In the genomic region with DNA sequence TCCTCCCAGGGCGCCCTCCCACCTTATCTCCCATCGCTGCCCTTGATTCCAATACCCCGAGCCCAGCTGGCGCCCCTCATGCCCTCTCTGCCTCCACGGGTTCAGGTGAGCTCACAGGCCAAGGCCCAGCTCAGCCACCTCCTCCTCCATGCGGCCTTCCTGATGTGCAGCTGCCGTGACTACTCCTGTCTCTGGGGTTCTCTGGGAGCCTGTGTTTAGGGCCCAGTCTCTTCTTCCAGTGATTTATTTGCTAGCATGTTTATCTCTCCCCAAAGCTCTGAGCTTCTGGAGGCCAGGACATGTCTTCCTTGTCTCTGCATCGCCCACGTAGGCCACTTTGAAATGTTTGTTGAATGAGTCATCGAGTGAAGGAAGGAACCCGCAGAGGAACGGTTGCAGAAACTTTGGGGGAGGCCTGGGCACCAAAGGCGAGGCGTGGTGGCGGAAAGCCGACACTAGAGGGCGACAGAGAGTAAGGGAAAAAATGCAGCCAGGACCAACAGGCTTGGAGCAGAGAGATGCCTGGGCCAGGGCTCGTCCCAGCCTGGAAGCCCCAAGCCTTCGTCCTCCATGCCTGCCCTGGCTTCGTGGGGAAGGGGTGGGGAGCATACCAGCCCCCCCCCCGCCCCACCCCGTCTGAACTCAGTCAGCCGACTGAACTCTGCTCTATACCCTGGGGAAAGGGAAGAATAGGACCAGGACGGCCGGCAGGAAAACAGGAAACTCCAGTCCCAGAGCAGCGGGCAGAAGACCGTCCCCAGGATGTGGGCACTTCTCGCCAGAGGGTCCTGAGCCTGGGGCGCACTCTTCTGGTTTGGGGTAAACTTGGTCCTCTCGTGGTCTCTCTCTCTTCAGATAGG, we compare ENCODE assay signal across 1 cellular context.
TF ChIP-seq lines count a peak whose summit lies in the region.

No MANE protein-coding gene starts in this region.

TF ChIP-seq in HepG2, 621 proteins besides CTCF, POLR2A, EP300 and RAD21 (continued from another document):
- TF ChIP-seq ZBED4 (CRISPR knock-in tag; IDR thresholded peaks at IDR 0.05; ENCODE audit: borderline replicate concordance) (peak; percentile 88; the same call in 1 of the 2 replicates), ELF1 (CRISPR knock-in tag; IDR thresholded peaks at IDR 0.05) (peak; percentile 31; the same call in 1 of the 2 replicates), ZIK1 (CRISPR knock-in tag; IDR thresholded peaks at IDR 0.05; ENCODE audit: borderline replicate concordance, low read depth) (no peak), ZNF614 (CRISPR knock-in tag; IDR thresholded peaks at IDR 0.05; ENCODE audit: borderline replicate concordance) (0 out of 2 replicates have a peak, but pooled peaks have one; percentile 72), ZFP1 (CRISPR knock-in tag; IDR thresholded peaks at IDR 0.05) (peak; percentile 75; the same call in 1 of the 2 replicates), SOX5 (CRISPR knock-in tag; IDR thresholded peaks at IDR 0.05; ENCODE audit: borderline replicate concordance) (peak; percentile 62; the same call in 1 of the 2 replicates), HDAC2 (CRISPR knock-in tag; IDR thresholded peaks at IDR 0.05) (peak; percentile 76; the same call in 1 of the 2 replicates), ZNF121 (CRISPR knock-in tag; IDR thresholded peaks at IDR 0.05) (peak; percentile 72), ZNF644 (CRISPR knock-in tag; IDR thresholded peaks at IDR 0.05; ENCODE audit: low read depth) (peak; percentile 43; the same call in 1 of the 2 replicates), BHLHE40 (IDR thresholded peaks at IDR 0.05; ENCODE audit: low read length) (0 out of 2 replicates have a peak, but pooled peaks have one; percentile 41), ZNF567 (CRISPR knock-in tag; IDR thresholded peaks at IDR 0.05; ENCODE audit: borderline replicate concordance) (0 out of 2 replicates have a peak, but pooled peaks have one; percentile 60), HOXA3 (CRISPR knock-in tag; IDR thresholded peaks at IDR 0.05) (peak; percentile 66), TARDBP (CRISPR knock-in tag; IDR thresholded peaks at IDR 0.05) (peak; percentile 88; the same call in 1 of the 2 replicates), KLF11 (CRISPR knock-in tag; IDR thresholded peaks at IDR 0.05) (peak; percentile 86; the same call in 1 of the 2 replicates), NFYC (CRISPR knock-in tag; IDR thresholded peaks at IDR 0.05) (peak; percentile 25; the same call in 1 of the 2 replicates), KDM5B (CRISPR knock-in tag; IDR thresholded peaks at IDR 0.05; ENCODE audit: borderline replicate concordance) (peak; percentile 72; the same call in 1 of the 2 replicates), ZNF761 (CRISPR knock-in tag; conservative IDR thresholded peaks at IDR 0.05) (peak; percentile 67; the same call in 1 of the 2 replicates), BCL6 (CRISPR knock-in tag; IDR thresholded peaks at IDR 0.05) (peak; percentile 22; the same call in 1 of the 2 replicates), ZNF691 (CRISPR knock-in tag; IDR thresholded peaks at IDR 0.05; ENCODE audit: borderline replicate concordance, low read depth) (peak; percentile 91; the same call in 1 of the 2 replicates)
- TF ChIP-seq, protein P1, sequence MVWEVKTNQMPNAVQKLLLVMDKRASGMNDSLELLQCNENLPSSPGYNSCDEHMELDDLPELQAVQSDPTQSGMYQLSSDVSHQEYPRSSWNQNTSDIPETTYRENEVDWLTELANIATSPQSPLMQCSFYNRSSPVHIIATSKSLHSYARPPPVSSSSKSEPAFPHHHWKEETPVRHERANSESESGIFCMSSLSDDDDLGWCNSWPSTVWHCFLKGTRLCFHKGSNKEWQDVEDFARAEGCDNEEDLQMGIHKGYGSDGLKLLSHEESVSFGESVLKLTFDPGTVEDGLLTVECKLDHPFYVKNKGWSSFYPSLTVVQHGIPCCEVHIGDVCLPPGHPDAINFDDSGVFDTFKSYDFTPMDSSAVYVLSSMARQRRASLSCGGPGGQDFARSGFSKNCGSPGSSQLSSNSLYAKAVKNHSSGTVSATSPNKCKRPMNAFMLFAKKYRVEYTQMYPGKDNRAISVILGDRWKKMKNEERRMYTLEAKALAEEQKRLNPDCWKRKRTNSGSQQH (CRISPR knock-in tag; IDR thresholded peaks at IDR 0.05; ENCODE audit: low read depth), result no peak
- TF ChIP-seq, protein P2, sequence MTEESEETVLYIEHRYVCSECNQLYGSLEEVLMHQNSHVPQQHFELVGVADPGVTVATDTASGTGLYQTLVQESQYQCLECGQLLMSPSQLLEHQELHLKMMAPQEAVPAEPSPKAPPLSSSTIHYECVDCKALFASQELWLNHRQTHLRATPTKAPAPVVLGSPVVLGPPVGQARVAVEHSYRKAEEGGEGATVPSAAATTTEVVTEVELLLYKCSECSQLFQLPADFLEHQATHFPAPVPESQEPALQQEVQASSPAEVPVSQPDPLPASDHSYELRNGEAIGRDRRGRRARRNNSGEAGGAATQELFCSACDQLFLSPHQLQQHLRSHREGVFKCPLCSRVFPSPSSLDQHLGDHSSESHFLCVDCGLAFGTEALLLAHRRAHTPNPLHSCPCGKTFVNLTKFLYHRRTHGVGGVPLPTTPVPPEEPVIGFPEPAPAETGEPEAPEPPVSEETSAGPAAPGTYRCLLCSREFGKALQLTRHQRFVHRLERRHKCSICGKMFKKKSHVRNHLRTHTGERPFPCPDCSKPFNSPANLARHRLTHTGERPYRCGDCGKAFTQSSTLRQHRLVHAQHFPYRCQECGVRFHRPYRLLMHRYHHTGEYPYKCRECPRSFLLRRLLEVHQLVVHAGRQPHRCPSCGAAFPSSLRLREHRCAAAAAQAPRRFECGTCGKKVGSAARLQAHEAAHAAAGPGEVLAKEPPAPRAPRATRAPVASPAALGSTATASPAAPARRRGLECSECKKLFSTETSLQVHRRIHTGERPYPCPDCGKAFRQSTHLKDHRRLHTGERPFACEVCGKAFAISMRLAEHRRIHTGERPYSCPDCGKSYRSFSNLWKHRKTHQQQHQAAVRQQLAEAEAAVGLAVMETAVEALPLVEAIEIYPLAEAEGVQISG (CRISPR knock-in tag; IDR thresholded peaks at IDR 0.05), result peak; percentile 62
- TF ChIP-seq, protein P3, sequence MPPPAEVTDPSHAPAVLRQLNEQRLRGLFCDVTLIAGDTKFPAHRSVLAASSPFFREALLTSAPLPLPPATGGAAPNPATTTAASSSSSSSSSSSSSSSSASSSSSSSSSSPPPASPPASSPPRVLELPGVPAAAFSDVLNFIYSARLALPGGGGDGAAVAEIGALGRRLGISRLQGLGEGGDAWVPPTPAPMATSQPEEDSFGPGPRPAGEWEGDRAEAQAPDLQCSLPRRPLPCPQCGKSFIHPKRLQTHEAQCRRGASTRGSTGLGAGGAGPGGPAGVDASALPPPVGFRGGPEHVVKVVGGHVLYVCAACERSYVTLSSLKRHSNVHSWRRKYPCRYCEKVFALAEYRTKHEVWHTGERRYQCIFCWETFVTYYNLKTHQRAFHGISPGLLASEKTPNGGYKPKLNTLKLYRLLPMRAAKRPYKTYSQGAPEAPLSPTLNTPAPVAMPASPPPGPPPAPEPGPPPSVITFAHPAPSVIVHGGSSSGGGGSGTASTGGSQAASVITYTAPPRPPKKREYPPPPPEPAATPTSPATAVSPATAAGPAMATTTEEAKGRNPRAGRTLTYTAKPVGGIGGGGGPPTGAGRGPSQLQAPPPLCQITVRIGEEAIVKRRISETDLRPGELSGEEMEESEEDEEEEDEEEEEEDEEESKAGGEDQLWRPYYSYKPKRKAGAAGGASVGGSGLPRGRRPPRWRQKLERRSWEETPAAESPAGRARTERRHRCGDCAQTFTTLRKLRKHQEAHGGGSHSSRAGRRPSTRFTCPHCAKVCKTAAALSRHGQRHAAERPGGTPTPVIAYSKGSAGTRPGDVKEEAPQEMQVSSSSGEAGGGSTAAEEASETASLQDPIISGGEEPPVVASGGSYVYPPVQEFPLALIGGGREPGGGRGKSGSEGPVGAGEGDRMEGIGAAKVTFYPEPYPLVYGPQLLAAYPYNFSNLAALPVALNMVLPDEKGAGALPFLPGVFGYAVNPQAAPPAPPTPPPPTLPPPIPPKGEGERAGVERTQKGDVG (CRISPR knock-in tag; IDR thresholded peaks at IDR 0.05; ENCODE audit: borderline replicate concordance), result no peak
- TF ChIP-seq, protein P4, sequence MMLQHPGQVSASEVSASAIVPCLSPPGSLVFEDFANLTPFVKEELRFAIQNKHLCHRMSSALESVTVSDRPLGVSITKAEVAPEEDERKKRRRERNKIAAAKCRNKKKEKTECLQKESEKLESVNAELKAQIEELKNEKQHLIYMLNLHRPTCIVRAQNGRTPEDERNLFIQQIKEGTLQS (CRISPR knock-in tag; IDR thresholded peaks at IDR 0.05), result peak; percentile 86
- TF ChIP-seq, protein P5, sequence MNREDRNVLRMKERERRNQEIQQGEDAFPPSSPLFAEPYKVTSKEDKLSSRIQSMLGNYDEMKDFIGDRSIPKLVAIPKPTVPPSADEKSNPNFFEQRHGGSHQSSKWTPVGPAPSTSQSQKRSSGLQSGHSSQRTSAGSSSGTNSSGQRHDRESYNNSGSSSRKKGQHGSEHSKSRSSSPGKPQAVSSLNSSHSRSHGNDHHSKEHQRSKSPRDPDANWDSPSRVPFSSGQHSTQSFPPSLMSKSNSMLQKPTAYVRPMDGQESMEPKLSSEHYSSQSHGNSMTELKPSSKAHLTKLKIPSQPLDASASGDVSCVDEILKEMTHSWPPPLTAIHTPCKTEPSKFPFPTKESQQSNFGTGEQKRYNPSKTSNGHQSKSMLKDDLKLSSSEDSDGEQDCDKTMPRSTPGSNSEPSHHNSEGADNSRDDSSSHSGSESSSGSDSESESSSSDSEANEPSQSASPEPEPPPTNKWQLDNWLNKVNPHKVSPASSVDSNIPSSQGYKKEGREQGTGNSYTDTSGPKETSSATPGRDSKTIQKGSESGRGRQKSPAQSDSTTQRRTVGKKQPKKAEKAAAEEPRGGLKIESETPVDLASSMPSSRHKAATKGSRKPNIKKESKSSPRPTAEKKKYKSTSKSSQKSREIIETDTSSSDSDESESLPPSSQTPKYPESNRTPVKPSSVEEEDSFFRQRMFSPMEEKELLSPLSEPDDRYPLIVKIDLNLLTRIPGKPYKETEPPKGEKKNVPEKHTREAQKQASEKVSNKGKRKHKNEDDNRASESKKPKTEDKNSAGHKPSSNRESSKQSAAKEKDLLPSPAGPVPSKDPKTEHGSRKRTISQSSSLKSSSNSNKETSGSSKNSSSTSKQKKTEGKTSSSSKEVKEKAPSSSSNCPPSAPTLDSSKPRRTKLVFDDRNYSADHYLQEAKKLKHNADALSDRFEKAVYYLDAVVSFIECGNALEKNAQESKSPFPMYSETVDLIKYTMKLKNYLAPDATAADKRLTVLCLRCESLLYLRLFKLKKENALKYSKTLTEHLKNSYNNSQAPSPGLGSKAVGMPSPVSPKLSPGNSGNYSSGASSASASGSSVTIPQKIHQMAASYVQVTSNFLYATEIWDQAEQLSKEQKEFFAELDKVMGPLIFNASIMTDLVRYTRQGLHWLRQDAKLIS (CRISPR knock-in tag; IDR thresholded peaks at IDR 0.05), result no peak
TF ChIP-seq in HepG2: peak in this region for 163.
